Comparison of ENCODE assay signal across 1 cellular context in the genomic region with DNA sequence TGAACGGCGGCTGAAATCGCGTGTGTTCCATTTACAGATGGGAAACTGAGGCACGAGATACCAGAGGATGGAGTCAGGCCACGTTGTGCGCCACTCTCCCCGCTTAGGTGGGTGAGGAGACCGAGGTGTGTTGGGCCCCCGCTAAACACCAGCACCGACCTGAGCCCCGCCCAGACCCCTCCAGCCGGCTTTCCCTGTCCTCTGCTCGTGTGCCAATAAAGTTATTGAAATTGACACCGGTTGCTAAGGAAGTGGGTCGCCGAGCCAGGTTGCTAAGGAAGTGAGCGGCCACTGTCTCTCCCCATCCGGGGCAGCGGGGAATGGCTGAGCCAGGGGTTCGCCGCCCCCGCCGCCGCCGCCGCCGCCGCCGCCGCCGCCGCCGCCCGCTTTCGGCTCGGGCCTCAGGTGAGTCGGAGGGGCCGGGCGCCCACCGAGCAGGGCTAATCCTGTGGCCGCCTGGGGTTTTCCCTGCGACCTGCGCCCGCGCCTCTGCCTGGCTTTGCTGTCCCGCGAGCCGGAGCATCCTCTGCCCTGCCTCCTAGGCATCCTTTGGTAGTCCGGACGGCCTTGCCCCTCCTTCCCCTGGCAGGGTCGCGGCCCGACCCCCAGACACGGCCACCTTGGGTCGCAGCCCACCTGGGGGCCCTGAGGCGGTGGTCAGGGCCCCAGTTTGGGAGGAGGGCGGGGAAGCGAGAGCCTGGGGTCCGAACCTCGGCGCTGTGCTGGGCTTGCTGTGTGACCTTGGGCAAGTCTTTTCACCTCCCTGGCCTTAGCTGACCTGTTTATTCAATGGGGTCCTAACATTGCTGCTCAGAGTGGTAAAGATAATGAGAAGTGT.
TF ChIP-seq lines count a peak whose summit lies in the region.

A gene (plus strand): TSS at position 291 of the 838 bp plus-strand sequence. CDS start 32,127 bp downstream, outside the sequence.

TF ChIP-seq in HepG2, 621 proteins besides CTCF, POLR2A, EP300 and RAD21 (continued from another document and continues in another):
- TF ChIP-seq, protein P1, sequence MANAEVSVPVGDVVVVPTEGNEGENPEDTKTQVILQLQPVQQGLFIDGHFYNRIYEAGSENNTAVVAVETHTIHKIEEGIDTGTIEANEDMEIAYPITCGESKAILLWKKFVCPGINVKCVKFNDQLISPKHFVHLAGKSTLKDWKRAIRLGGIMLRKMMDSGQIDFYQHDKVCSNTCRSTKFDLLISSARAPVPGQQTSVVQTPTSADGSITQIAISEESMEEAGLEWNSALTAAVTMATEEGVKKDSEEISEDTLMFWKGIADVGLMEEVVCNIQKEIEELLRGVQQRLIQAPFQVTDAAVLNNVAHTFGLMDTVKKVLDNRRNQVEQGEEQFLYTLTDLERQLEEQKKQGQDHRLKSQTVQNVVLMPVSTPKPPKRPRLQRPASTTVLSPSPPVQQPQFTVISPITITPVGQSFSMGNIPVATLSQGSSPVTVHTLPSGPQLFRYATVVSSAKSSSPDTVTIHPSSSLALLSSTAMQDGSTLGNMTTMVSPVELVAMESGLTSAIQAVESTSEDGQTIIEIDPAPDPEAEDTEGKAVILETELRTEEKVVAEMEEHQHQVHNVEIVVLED (CRISPR knock-in tag; IDR thresholded peaks at IDR 0.05; ENCODE audit: borderline replicate concordance), result peak; percentile 82
- TF ChIP-seq MAFG (CRISPR knock-in tag; IDR thresholded peaks at IDR 0.05) (no peak), ZNF761 (CRISPR knock-in tag; conservative IDR thresholded peaks at IDR 0.05) (0 out of 2 replicates have a peak, but pooled peaks have one; percentile 3), ZC3H13 (CRISPR knock-in tag; IDR thresholded peaks at IDR 0.05) (no peak), ZSCAN29 (CRISPR knock-in tag; conservative IDR thresholded peaks at IDR 0.05) (no peak; the same call in 1 of the 2 replicates), BCL6 (CRISPR knock-in tag; IDR thresholded peaks at IDR 0.05) (0 out of 2 replicates have a peak, but pooled peaks have one; percentile 7), ZNF501 (CRISPR knock-in tag; IDR thresholded peaks at IDR 0.05) (peak; percentile 85), ZFP41 (CRISPR knock-in tag; IDR thresholded peaks at IDR 0.05; ENCODE audit: borderline replicate concordance) (0 out of 2 replicates have a peak, but pooled peaks have one; percentile 50), HOXA3 (CRISPR knock-in tag; IDR thresholded peaks at IDR 0.05) (peak; percentile 95), PAF1 (CRISPR knock-in tag; IDR thresholded peaks at IDR 0.05) (no peak), ZNF331 (CRISPR knock-in tag; IDR thresholded peaks at IDR 0.05) (0 out of 2 replicates have a peak, but pooled peaks have one; percentile 43), ZBTB42 (CRISPR knock-in tag; IDR thresholded peaks at IDR 0.05) (0 out of 2 replicates have a peak, but pooled peaks have one; percentile 90), SPEN (CRISPR knock-in tag; IDR thresholded peaks at IDR 0.05; ENCODE audit: low read depth) (peak; percentile 96), ZNF766 (CRISPR knock-in tag; IDR thresholded peaks at IDR 0.05; ENCODE audit: borderline replicate concordance) (peak; percentile 63; the same call in 1 of the 2 replicates), WIZ (CRISPR knock-in tag; IDR thresholded peaks at IDR 0.05) (peak; percentile 36; the same call in 1 of the 2 replicates), BRD4 (CRISPR knock-in tag; IDR thresholded peaks at IDR 0.05) (peak; percentile 41), ZFP36L2 (CRISPR knock-in tag; IDR thresholded peaks at IDR 0.05) (0 out of 2 replicates have a peak, but pooled peaks have one; percentile 63), ZNF614 (CRISPR knock-in tag; IDR thresholded peaks at IDR 0.05; ENCODE audit: borderline replicate concordance) (peak; percentile 53; the same call in 1 of the 2 replicates), ZNF205 (CRISPR knock-in tag; IDR thresholded peaks at IDR 0.05) (no peak), POLR2AphosphoS2 (IDR thresholded peaks at IDR 0.05; ENCODE audit: low read depth, low read length) (no peak), ZNF121 (CRISPR knock-in tag; IDR thresholded peaks at IDR 0.05) (peak; percentile 85), ZNF713 (CRISPR knock-in tag; IDR thresholded peaks at IDR 0.05) (no peak; the same call in 1 of the 2 replicates), DR1 (CRISPR knock-in tag; IDR thresholded peaks at IDR 0.05) (peak; percentile 57; the same call in 1 of the 2 replicates), KMT2B (CRISPR knock-in tag; IDR thresholded peaks at IDR 0.05) (peak; percentile 93)
- TF ChIP-seq, protein P2, sequence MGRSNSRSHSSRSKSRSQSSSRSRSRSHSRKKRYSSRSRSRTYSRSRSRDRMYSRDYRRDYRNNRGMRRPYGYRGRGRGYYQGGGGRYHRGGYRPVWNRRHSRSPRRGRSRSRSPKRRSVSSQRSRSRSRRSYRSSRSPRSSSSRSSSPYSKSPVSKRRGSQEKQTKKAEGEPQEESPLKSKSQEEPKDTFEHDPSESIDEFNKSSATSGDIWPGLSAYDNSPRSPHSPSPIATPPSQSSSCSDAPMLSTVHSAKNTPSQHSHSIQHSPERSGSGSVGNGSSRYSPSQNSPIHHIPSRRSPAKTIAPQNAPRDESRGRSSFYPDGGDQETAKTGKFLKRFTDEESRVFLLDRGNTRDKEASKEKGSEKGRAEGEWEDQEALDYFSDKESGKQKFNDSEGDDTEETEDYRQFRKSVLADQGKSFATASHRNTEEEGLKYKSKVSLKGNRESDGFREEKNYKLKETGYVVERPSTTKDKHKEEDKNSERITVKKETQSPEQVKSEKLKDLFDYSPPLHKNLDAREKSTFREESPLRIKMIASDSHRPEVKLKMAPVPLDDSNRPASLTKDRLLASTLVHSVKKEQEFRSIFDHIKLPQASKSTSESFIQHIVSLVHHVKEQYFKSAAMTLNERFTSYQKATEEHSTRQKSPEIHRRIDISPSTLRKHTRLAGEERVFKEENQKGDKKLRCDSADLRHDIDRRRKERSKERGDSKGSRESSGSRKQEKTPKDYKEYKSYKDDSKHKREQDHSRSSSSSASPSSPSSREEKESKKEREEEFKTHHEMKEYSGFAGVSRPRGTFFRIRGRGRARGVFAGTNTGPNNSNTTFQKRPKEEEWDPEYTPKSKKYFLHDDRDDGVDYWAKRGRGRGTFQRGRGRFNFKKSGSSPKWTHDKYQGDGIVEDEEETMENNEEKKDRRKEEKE (IDR thresholded peaks at IDR 0.05), result no peak
- TF ChIP-seq, protein P3, sequence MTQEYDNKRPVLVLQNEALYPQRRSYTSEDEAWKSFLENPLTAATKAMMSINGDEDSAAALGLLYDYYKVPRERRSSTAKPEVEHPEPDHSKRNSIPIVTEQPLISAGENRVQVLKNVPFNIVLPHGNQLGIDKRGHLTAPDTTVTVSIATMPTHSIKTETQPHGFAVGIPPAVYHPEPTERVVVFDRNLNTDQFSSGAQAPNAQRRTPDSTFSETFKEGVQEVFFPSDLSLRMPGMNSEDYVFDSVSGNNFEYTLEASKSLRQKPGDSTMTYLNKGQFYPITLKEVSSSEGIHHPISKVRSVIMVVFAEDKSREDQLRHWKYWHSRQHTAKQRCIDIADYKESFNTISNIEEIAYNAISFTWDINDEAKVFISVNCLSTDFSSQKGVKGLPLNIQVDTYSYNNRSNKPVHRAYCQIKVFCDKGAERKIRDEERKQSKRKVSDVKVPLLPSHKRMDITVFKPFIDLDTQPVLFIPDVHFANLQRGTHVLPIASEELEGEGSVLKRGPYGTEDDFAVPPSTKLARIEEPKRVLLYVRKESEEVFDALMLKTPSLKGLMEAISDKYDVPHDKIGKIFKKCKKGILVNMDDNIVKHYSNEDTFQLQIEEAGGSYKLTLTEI (CRISPR knock-in tag; conservative IDR thresholded peaks at IDR 0.05), result no peak
- TF ChIP-seq, protein P4, sequence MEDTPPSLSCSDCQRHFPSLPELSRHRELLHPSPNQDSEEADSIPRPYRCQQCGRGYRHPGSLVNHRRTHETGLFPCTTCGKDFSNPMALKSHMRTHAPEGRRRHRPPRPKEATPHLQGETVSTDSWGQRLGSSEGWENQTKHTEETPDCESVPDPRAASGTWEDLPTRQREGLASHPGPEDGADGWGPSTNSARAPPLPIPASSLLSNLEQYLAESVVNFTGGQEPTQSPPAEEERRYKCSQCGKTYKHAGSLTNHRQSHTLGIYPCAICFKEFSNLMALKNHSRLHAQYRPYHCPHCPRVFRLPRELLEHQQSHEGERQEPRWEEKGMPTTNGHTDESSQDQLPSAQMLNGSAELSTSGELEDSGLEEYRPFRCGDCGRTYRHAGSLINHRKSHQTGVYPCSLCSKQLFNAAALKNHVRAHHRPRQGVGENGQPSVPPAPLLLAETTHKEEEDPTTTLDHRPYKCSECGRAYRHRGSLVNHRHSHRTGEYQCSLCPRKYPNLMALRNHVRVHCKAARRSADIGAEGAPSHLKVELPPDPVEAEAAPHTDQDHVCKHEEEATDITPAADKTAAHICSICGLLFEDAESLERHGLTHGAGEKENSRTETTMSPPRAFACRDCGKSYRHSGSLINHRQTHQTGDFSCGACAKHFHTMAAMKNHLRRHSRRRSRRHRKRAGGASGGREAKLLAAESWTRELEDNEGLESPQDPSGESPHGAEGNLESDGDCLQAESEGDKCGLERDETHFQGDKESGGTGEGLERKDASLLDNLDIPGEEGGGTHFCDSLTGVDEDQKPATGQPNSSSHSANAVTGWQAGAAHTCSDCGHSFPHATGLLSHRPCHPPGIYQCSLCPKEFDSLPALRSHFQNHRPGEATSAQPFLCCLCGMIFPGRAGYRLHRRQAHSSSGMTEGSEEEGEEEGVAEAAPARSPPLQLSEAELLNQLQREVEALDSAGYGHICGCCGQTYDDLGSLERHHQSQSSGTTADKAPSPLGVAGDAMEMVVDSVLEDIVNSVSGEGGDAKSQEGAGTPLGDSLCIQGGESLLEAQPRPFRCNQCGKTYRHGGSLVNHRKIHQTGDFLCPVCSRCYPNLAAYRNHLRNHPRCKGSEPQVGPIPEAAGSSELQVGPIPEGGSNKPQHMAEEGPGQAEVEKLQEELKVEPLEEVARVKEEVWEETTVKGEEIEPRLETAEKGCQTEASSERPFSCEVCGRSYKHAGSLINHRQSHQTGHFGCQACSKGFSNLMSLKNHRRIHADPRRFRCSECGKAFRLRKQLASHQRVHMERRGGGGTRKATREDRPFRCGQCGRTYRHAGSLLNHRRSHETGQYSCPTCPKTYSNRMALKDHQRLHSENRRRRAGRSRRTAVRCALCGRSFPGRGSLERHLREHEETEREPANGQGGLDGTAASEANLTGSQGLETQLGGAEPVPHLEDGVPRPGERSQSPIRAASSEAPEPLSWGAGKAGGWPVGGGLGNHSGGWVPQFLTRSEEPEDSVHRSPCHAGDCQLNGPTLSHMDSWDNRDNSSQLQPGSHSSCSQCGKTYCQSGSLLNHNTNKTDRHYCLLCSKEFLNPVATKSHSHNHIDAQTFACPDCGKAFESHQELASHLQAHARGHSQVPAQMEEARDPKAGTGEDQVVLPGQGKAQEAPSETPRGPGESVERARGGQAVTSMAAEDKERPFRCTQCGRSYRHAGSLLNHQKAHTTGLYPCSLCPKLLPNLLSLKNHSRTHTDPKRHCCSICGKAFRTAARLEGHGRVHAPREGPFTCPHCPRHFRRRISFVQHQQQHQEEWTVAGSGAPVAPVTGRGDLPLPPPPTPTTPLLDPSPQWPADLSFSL (CRISPR knock-in tag; IDR thresholded peaks at IDR 0.05), result no peak
- TF ChIP-seq, protein P5, sequence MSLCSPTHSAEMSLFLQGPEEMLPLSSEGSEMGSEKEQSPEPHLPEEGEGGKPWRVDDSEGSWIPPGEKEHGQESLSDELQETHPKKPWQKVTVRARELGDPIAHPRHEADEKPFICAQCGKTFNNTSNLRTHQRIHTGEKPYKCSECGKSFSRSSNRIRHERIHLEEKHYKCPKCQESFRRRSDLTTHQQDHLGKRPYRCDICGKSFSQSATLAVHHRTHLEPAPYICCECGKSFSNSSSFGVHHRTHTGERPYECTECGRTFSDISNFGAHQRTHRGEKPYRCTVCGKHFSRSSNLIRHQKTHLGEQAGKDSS (CRISPR knock-in tag; IDR thresholded peaks at IDR 0.05; ENCODE audit: borderline replicate concordance, low read depth), result peak; percentile 41; the same call in 1 of the 2 replicates
- TF ChIP-seq, protein P6, sequence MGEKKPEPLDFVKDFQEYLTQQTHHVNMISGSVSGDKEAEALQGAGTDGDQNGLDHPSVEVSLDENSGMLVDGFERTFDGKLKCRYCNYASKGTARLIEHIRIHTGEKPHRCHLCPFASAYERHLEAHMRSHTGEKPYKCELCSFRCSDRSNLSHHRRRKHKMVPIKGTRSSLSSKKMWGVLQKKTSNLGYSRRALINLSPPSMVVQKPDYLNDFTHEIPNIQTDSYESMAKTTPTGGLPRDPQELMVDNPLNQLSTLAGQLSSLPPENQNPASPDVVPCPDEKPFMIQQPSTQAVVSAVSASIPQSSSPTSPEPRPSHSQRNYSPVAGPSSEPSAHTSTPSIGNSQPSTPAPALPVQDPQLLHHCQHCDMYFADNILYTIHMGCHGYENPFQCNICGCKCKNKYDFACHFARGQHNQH (CRISPR knock-in tag; IDR thresholded peaks at IDR 0.05), result peak; percentile 88; the same call in 1 of the 2 replicates
- TF ChIP-seq, protein P7, sequence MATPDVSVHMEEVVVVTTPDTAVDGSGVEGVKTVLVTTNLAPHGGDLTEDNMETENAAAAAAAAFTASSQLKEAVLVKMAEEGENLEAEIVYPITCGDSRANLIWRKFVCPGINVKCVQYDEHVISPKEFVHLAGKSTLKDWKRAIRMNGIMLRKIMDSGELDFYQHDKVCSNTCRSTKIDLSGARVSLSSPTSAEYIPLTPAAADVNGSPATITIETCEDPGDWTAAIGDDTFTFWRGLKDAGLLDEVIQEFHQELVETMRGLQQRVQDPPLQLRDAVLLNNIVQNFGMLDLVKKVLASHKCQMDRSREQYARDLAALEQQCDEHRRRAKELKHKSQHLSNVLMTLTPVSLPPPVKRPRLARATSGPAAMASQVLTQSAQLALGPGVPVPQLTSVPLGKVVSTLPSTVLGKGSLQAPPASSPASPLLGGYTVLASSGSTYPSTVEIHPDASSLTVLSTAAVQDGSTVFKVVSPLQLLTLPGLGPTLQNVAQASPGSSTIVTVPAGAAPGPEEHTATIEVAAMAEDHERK (CRISPR knock-in tag; IDR thresholded peaks at IDR 0.05; ENCODE audit: low read depth), result no peak
